ENCODE assay signal across 1 cellular context in the genomic region with DNA sequence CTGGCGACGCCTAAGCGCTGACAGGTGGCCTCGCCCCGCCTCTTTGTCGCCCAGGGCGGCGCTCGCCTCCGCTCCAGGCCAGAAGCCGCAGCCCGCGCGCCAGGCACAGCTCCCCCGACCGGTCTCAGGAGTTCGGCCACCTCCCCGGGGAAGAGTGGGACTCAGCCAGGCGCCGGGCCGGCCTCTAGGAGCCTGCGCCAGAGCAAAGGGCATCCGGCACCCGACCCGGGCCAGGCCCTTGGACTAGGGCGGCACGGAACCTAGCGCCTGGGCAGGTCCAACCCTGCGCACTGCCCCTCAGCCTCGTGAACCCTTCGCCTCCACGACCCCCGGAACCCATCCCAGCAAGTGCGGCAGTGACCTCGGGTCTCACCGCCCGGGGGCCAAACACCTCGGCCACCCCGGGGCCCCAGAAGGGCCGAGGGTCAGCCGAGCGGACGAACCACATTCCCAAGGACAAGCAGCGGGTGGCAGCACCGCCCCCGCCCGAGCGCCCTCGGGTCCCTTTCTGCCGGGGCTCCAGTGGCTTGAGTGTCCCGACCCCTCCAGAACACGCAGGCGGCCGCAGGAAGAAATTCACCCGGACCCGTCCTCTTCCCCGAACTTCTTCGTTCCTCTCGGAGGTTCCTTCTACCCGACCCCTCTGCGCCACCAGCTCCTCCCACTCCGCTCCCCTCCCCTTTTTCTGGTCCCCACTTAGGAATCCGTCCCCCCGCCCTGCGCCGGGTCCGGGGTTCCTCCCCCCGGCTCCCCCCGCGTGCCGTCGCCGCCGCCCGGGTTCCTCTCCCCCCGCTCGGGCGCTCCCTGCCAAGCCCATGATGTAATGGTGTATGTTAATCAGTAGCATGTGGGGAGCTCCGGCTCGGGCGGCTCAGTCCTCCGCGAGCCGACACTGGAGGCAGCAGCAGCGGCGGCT.
TF ChIP-seq lines count a peak whose summit lies in the region.

No MANE protein-coding gene starts in this region.

TF ChIP-seq in K562, 482 proteins besides CTCF, POLR2A, EP300 and RAD21 (continues in another document):
- TF ChIP-seq CBX5 (IDR thresholded peaks at IDR 0.05; ENCODE audit: borderline replicate concordance, low read depth) = no peak
- TF ChIP-seq YY1 (IDR thresholded peaks at IDR 0.05; ENCODE audit: borderline replicate concordance in 1 of 3, control insufficient read depth in 1 of 3, extremely low read depth in 1 of 3, insufficient read depth in 3 of 3, insufficient read length in 1 of 3, insufficient replicate concordance in 2 of 3, low read depth in 1 of 3, low read length in 2 of 3) = peak in 2 of 3 experiments; percentile 18 to 35
- TF ChIP-seq MAZ (CRISPR knock-in tag; conservative IDR thresholded peaks at IDR 0.05 in 1 of 2, IDR thresholded peaks at IDR 0.05 in 1 of 2) = peak in 1 of 2 experiments; percentile 64; a peak in 3 of 4 replicates
- no peak for TF ChIP-seq CBFB (CRISPR knock-in tag; IDR thresholded peaks at IDR 0.05)
- peak; percentile 42; the same call in 1 of the 2 replicates for TF ChIP-seq NBN (IDR thresholded peaks at IDR 0.05; ENCODE audit: low read depth)
- no peak for TF ChIP-seq CAMTA2 (CRISPR knock-in tag; conservative IDR thresholded peaks at IDR 0.05)
- no peak for TF ChIP-seq CBX8 (IDR thresholded peaks at IDR 0.05; ENCODE audit: borderline replicate concordance, extremely low read depth, low read depth, low read length, poor library complexity, severe bottlenecking)
- peak; percentile 1; the same call in 1 of the 2 replicates for TF ChIP-seq L3MBTL2 (IDR thresholded peaks at IDR 0.05)
- TF ChIP-seq NFIC (IDR thresholded peaks at IDR 0.05) = peak; percentile 42
- 0 out of 2 replicates have a peak, but pooled peaks have one; percentile 33 for TF ChIP-seq ZNF431 (CRISPR knock-in tag; IDR thresholded peaks at IDR 0.05)
- TF ChIP-seq POLR2G (IDR thresholded peaks at IDR 0.05; ENCODE audit: low read depth, low read length) = peak; percentile 84
- TF ChIP-seq, protein P1, sequence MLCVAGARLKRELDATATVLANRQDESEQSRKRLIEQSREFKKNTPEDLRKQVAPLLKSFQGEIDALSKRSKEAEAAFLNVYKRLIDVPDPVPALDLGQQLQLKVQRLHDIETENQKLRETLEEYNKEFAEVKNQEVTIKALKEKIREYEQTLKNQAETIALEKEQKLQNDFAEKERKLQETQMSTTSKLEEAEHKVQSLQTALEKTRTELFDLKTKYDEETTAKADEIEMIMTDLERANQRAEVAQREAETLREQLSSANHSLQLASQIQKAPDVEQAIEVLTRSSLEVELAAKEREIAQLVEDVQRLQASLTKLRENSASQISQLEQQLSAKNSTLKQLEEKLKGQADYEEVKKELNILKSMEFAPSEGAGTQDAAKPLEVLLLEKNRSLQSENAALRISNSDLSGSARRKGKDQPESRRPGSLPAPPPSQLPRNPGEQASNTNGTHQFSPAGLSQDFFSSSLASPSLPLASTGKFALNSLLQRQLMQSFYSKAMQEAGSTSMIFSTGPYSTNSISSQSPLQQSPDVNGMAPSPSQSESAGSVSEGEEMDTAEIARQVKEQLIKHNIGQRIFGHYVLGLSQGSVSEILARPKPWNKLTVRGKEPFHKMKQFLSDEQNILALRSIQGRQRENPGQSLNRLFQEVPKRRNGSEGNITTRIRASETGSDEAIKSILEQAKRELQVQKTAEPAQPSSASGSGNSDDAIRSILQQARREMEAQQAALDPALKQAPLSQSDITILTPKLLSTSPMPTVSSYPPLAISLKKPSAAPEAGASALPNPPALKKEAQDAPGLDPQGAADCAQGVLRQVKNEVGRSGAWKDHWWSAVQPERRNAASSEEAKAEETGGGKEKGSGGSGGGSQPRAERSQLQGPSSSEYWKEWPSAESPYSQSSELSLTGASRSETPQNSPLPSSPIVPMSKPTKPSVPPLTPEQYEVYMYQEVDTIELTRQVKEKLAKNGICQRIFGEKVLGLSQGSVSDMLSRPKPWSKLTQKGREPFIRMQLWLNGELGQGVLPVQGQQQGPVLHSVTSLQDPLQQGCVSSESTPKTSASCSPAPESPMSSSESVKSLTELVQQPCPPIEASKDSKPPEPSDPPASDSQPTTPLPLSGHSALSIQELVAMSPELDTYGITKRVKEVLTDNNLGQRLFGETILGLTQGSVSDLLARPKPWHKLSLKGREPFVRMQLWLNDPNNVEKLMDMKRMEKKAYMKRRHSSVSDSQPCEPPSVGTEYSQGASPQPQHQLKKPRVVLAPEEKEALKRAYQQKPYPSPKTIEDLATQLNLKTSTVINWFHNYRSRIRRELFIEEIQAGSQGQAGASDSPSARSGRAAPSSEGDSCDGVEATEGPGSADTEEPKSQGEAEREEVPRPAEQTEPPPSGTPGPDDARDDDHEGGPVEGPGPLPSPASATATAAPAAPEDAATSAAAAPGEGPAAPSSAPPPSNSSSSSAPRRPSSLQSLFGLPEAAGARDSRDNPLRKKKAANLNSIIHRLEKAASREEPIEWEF (CRISPR knock-in tag; IDR thresholded peaks at IDR 0.05) = no peak
- TF ChIP-seq, protein P2, sequence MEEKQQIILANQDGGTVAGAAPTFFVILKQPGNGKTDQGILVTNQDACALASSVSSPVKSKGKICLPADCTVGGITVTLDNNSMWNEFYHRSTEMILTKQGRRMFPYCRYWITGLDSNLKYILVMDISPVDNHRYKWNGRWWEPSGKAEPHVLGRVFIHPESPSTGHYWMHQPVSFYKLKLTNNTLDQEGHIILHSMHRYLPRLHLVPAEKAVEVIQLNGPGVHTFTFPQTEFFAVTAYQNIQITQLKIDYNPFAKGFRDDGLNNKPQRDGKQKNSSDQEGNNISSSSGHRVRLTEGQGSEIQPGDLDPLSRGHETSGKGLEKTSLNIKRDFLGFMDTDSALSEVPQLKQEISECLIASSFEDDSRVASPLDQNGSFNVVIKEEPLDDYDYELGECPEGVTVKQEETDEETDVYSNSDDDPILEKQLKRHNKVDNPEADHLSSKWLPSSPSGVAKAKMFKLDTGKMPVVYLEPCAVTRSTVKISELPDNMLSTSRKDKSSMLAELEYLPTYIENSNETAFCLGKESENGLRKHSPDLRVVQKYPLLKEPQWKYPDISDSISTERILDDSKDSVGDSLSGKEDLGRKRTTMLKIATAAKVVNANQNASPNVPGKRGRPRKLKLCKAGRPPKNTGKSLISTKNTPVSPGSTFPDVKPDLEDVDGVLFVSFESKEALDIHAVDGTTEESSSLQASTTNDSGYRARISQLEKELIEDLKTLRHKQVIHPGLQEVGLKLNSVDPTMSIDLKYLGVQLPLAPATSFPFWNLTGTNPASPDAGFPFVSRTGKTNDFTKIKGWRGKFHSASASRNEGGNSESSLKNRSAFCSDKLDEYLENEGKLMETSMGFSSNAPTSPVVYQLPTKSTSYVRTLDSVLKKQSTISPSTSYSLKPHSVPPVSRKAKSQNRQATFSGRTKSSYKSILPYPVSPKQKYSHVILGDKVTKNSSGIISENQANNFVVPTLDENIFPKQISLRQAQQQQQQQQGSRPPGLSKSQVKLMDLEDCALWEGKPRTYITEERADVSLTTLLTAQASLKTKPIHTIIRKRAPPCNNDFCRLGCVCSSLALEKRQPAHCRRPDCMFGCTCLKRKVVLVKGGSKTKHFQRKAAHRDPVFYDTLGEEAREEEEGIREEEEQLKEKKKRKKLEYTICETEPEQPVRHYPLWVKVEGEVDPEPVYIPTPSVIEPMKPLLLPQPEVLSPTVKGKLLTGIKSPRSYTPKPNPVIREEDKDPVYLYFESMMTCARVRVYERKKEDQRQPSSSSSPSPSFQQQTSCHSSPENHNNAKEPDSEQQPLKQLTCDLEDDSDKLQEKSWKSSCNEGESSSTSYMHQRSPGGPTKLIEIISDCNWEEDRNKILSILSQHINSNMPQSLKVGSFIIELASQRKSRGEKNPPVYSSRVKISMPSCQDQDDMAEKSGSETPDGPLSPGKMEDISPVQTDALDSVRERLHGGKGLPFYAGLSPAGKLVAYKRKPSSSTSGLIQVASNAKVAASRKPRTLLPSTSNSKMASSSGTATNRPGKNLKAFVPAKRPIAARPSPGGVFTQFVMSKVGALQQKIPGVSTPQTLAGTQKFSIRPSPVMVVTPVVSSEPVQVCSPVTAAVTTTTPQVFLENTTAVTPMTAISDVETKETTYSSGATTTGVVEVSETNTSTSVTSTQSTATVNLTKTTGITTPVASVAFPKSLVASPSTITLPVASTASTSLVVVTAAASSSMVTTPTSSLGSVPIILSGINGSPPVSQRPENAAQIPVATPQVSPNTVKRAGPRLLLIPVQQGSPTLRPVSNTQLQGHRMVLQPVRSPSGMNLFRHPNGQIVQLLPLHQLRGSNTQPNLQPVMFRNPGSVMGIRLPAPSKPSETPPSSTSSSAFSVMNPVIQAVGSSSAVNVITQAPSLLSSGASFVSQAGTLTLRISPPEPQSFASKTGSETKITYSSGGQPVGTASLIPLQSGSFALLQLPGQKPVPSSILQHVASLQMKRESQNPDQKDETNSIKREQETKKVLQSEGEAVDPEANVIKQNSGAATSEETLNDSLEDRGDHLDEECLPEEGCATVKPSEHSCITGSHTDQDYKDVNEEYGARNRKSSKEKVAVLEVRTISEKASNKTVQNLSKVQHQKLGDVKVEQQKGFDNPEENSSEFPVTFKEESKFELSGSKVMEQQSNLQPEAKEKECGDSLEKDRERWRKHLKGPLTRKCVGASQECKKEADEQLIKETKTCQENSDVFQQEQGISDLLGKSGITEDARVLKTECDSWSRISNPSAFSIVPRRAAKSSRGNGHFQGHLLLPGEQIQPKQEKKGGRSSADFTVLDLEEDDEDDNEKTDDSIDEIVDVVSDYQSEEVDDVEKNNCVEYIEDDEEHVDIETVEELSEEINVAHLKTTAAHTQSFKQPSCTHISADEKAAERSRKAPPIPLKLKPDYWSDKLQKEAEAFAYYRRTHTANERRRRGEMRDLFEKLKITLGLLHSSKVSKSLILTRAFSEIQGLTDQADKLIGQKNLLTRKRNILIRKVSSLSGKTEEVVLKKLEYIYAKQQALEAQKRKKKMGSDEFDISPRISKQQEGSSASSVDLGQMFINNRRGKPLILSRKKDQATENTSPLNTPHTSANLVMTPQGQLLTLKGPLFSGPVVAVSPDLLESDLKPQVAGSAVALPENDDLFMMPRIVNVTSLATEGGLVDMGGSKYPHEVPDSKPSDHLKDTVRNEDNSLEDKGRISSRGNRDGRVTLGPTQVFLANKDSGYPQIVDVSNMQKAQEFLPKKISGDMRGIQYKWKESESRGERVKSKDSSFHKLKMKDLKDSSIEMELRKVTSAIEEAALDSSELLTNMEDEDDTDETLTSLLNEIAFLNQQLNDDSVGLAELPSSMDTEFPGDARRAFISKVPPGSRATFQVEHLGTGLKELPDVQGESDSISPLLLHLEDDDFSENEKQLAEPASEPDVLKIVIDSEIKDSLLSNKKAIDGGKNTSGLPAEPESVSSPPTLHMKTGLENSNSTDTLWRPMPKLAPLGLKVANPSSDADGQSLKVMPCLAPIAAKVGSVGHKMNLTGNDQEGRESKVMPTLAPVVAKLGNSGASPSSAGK (IDR thresholded peaks at IDR 0.05) = peak; percentile 38; the same call in 1 of the 2 replicates
- TF ChIP-seq POLR2AphosphoS5 (IDR thresholded peaks at IDR 0.05; ENCODE audit: control insufficient read depth, insufficient read depth, low read depth, low read length) = peak; percentile 44; the same call in 1 of the 2 replicates
- TF ChIP-seq, protein P3, sequence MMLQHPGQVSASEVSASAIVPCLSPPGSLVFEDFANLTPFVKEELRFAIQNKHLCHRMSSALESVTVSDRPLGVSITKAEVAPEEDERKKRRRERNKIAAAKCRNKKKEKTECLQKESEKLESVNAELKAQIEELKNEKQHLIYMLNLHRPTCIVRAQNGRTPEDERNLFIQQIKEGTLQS (IDR thresholded peaks at IDR 0.05) = peak; percentile 59
- TF ChIP-seq, protein P3 (CRISPR knock-in tag; conservative IDR thresholded peaks at IDR 0.05) = no peak
- TF ChIP-seq NCOA2 (IDR thresholded peaks at IDR 0.05; ENCODE audit: partially characterized antibody in 2 of 2) = no peak
- TF ChIP-seq, protein P4, sequence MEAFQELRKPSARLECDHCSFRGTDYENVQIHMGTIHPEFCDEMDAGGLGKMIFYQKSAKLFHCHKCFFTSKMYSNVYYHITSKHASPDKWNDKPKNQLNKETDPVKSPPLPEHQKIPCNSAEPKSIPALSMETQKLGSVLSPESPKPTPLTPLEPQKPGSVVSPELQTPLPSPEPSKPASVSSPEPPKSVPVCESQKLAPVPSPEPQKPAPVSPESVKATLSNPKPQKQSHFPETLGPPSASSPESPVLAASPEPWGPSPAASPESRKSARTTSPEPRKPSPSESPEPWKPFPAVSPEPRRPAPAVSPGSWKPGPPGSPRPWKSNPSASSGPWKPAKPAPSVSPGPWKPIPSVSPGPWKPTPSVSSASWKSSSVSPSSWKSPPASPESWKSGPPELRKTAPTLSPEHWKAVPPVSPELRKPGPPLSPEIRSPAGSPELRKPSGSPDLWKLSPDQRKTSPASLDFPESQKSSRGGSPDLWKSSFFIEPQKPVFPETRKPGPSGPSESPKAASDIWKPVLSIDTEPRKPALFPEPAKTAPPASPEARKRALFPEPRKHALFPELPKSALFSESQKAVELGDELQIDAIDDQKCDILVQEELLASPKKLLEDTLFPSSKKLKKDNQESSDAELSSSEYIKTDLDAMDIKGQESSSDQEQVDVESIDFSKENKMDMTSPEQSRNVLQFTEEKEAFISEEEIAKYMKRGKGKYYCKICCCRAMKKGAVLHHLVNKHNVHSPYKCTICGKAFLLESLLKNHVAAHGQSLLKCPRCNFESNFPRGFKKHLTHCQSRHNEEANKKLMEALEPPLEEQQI (IDR thresholded peaks at IDR 0.05) = no peak
- TF ChIP-seq JUN (IDR thresholded peaks at IDR 0.05; ENCODE audit: borderline replicate concordance, low read depth, low read length) = no peak
- no peak for TF ChIP-seq JUN (CRISPR knock-in tag; IDR thresholded peaks at IDR 0.05; ENCODE audit: borderline replicate concordance)
- TF ChIP-seq KDM4B (IDR thresholded peaks at IDR 0.05; ENCODE audit: borderline replicate concordance in 2 of 2, low read depth in 1 of 2) = peak in 1 of 2 experiments; percentile 63; a peak in 1 of 4 replicates
- TF ChIP-seq TAF1 (IDR thresholded peaks at IDR 0.05; ENCODE audit: control insufficient read depth, extremely low read depth, insufficient read depth, low read length, severe bottlenecking) = peak; percentile 66
- no peak for TF ChIP-seq SRSF3 (IDR thresholded peaks at IDR 0.05; ENCODE audit: insufficient read depth, low read length)
- TF ChIP-seq, protein P5, sequence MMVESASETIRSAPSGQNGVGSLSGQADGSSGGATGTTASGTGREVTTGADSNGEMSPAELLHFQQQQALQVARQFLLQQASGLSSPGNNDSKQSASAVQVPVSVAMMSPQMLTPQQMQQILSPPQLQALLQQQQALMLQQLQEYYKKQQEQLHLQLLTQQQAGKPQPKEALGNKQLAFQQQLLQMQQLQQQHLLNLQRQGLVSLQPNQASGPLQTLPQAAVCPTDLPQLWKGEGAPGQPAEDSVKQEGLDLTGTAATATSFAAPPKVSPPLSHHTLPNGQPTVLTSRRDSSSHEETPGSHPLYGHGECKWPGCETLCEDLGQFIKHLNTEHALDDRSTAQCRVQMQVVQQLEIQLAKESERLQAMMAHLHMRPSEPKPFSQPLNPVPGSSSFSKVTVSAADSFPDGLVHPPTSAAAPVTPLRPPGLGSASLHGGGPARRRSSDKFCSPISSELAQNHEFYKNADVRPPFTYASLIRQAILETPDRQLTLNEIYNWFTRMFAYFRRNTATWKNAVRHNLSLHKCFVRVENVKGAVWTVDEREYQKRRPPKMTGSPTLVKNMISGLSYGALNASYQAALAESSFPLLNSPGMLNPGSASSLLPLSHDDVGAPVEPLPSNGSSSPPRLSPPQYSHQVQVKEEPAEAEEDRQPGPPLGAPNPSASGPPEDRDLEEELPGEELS (CRISPR knock-in tag; IDR thresholded peaks at IDR 0.05; ENCODE audit: borderline replicate concordance) = no peak
- TF ChIP-seq ATF7 (IDR thresholded peaks at IDR 0.05) = peak; percentile 93
- no peak for TF ChIP-seq ZNF436 (CRISPR knock-in tag; IDR thresholded peaks at IDR 0.05)
- TF ChIP-seq NR2C1 (IDR thresholded peaks at IDR 0.05) = 0 out of 2 replicates have a peak, but pooled peaks have one; percentile 13
- TF ChIP-seq NR2C1 (tag; IDR thresholded peaks at IDR 0.05) = no peak
- TF ChIP-seq ZFX (CRISPR knock-in tag; IDR thresholded peaks at IDR 0.05) = peak; percentile 82
- peak; percentile 31; the same call in 1 of the 2 replicates for TF ChIP-seq CBX1 (IDR thresholded peaks at IDR 0.05; ENCODE audit: low read depth)
